ENCODE assay signal across 18 cellular contexts in genomic region chr2:143417428-143417827, GRCh38.
"Had no signal": no experiment of that assay in that cellular context is flagged by ENCODE, and none has a peak within 500 bp of the region (broad histone marks: within the 10 kb centered on the region; RNA-seq: fewer than 3 reads in every experiment).

No MANE protein-coding gene starts in this region.

- ATAC-seq: foreskin keratinocyte, heart right ventricle, left cardiac atrium, left lung, left ventricle myocardium superior, lower lobe of right lung, mucosa of descending colon had no signal

- H3K27ac ChIP-seq: colonic mucosa, dorsolateral prefrontal cortex, esophagus muscularis mucosa, foreskin keratinocyte, heart right ventricle, left lung, lower lobe of right lung had no signal

- H3K4me3 Mint-ChIP-seq: mesothelial cell of epicardium had no signal

- H3K4me1 Mint-ChIP-seq: mesothelial cell of epicardium had no signal

- H3K27me3 ChIP-seq: colonic mucosa, esophagus muscularis mucosa, foreskin keratinocyte, heart right ventricle, left lung had no signal

- H3K4me3 ChIP-seq: colonic mucosa, dorsolateral prefrontal cortex, esophagus muscularis mucosa, heart right ventricle, left lung, lower lobe of right lung, mucosa of descending colon had no signal

- H3K27ac Mint-ChIP-seq: mesothelial cell of epicardium had no signal

- H3K36me3 ChIP-seq: colonic mucosa, esophagus muscularis mucosa, heart right ventricle, left lung, lower lobe of right lung had no signal

- H3K9me3 ChIP-seq: colonic mucosa, esophagus muscularis mucosa, left lung, lower lobe of right lung, mucosa of descending colon had no signal

- DNase-seq: colonic mucosa; dermis blood vessel endothelial cell; dorsolateral prefrontal cortex; effector CD4-positive, alpha-beta T cell; effector memory CD4-positive, alpha-beta T cell; foreskin keratinocyte; glutamatergic neuron; head of caudate nucleus; heart right ventricle; hippocampal formation; left cardiac atrium; left lung; left ventricle myocardium superior; lower lobe of right lung; mesenchymal stem cell; mucosa of descending colon had no signal

- H3K36me3 Mint-ChIP-seq: mesothelial cell of epicardium had no signal

- H3K4me1 ChIP-seq: colonic mucosa, esophagus muscularis mucosa, foreskin keratinocyte, heart right ventricle, left lung, lower lobe of right lung had no signal
